ENCODE assay signal across 1 cellular context in genomic region chr14:50311974-50312733, GRCh38.
TF ChIP-seq lines count a peak whose summit lies in the region.

Gene DMAC2L (plus strand): TSS chr14:50312324. CDS start chr14:50321488, 9,164 bp downstream.
Gene L2HGDH (minus strand): TSS chr14:50312229. CDS start chr14:50312150, 79 bp downstream.

TF ChIP-seq in HepG2, 621 proteins besides CTCF, POLR2A, EP300 and RAD21 (continued from another document and continues in another):
- TF ChIP-seq HNRNPUL1 (IDR thresholded peaks at IDR 0.05; ENCODE audit: low read depth, low read length) = 0 out of 2 replicates have a peak, but pooled peaks have one; percentile 67
- TF ChIP-seq HNF4G (IDR thresholded peaks at IDR 0.05; ENCODE audit: borderline replicate concordance, low read depth, low read length) = no peak
- TF ChIP-seq HNF4G (CRISPR knock-in tag; IDR thresholded peaks at IDR 0.05; ENCODE audit: borderline replicate concordance, low read depth) = no peak; the same call in 1 of the 2 replicates
- TF ChIP-seq ZNF720 (CRISPR knock-in tag; IDR thresholded peaks at IDR 0.05) = no peak
- no peak; the same call in 1 of the 2 replicates for TF ChIP-seq MNT (IDR thresholded peaks at IDR 0.05)
- TF ChIP-seq ZBTB7A (CRISPR knock-in tag; IDR thresholded peaks at IDR 0.05) = peak; percentile 73
- TF ChIP-seq DPF2 (CRISPR knock-in tag; IDR thresholded peaks at IDR 0.05; ENCODE audit: borderline replicate concordance, low read depth) = no peak
- TF ChIP-seq ZNF101 (CRISPR knock-in tag; IDR thresholded peaks at IDR 0.05; ENCODE audit: borderline replicate concordance, low read depth) = peak; percentile 94; the same call in 1 of the 2 replicates
- peak; percentile 69; the same call in 1 of the 2 replicates for TF ChIP-seq ZNF30 (CRISPR knock-in tag; IDR thresholded peaks at IDR 0.05)
- peak; percentile 89 for TF ChIP-seq POGZ (CRISPR knock-in tag; IDR thresholded peaks at IDR 0.05)
- no peak; the same call in 1 of the 2 replicates for TF ChIP-seq MXD4 (CRISPR knock-in tag; IDR thresholded peaks at IDR 0.05)
- peak; percentile 48 for TF ChIP-seq FOXA3 (CRISPR knock-in tag; IDR thresholded peaks at IDR 0.05)
- peak; percentile 89 for TF ChIP-seq KAT8 (CRISPR knock-in tag; IDR thresholded peaks at IDR 0.05)
- TF ChIP-seq ZNF574 (CRISPR knock-in tag; IDR thresholded peaks at IDR 0.05) = peak; percentile 96
- TF ChIP-seq ZSCAN21 (CRISPR knock-in tag; IDR thresholded peaks at IDR 0.05; ENCODE audit: borderline replicate concordance) = peak; percentile 83; the same call in 1 of the 2 replicates
- no peak for TF ChIP-seq ZKSCAN1 (IDR thresholded peaks at IDR 0.05; ENCODE audit: low read length)
- TF ChIP-seq SRSF4 (IDR thresholded peaks at IDR 0.05; ENCODE audit: low read depth, low read length, poor library complexity, severe bottlenecking) = no peak
- no peak for TF ChIP-seq ZUFSP (CRISPR knock-in tag; IDR thresholded peaks at IDR 0.05; ENCODE audit: borderline replicate concordance)
- no peak for TF ChIP-seq ZNF367 (CRISPR knock-in tag; IDR thresholded peaks at IDR 0.05; ENCODE audit: borderline replicate concordance)
- peak; percentile 99 for TF ChIP-seq DZIP1 (CRISPR knock-in tag; IDR thresholded peaks at IDR 0.05)
- TF ChIP-seq RARG (CRISPR knock-in tag; IDR thresholded peaks at IDR 0.05; ENCODE audit: low read depth) = peak; percentile 69; the same call in 1 of the 2 replicates
- TF ChIP-seq ARNT (IDR thresholded peaks at IDR 0.05) = no peak
- TF ChIP-seq BCL6 (CRISPR knock-in tag; IDR thresholded peaks at IDR 0.05) = no peak
- no peak for TF ChIP-seq ZNF326 (CRISPR knock-in tag; IDR thresholded peaks at IDR 0.05; ENCODE audit: borderline replicate concordance)
- 0 out of 2 replicates have a peak, but pooled peaks have one; percentile 81 for TF ChIP-seq ZNF34 (CRISPR knock-in tag; IDR thresholded peaks at IDR 0.05; ENCODE audit: borderline replicate concordance)
- no peak for TF ChIP-seq HMGA1 (CRISPR knock-in tag; conservative IDR thresholded peaks at IDR 0.05)
- TF ChIP-seq ELF4 (CRISPR knock-in tag; IDR thresholded peaks at IDR 0.05; ENCODE audit: borderline replicate concordance) = no peak
- no peak for TF ChIP-seq GZF1 (CRISPR knock-in tag; IDR thresholded peaks at IDR 0.05)
- peak; percentile 58; the same call in 1 of the 2 replicates for TF ChIP-seq IRX3 (CRISPR knock-in tag; IDR thresholded peaks at IDR 0.05; ENCODE audit: borderline replicate concordance, low read depth)
- TF ChIP-seq SUZ12 (IDR thresholded peaks at IDR 0.05; ENCODE audit: low read depth, low read length) = no peak
- no peak for TF ChIP-seq GPBP1L1 (CRISPR knock-in tag; IDR thresholded peaks at IDR 0.05)
- TF ChIP-seq ARID4A (CRISPR knock-in tag; IDR thresholded peaks at IDR 0.05; ENCODE audit: borderline replicate concordance) = peak; percentile 87
- peak; percentile 12; the same call in 1 of the 2 replicates for TF ChIP-seq SOX5 (CRISPR knock-in tag; IDR thresholded peaks at IDR 0.05; ENCODE audit: borderline replicate concordance)
- peak; percentile 81; the same call in 1 of the 2 replicates for TF ChIP-seq ZFP36L1 (CRISPR knock-in tag; IDR thresholded peaks at IDR 0.05)
- TF ChIP-seq HIC2 (CRISPR knock-in tag; IDR thresholded peaks at IDR 0.05; ENCODE audit: low read depth) = peak; percentile 69
- no peak for TF ChIP-seq FOSL1 (CRISPR knock-in tag; IDR thresholded peaks at IDR 0.05; ENCODE audit: borderline replicate concordance)
- TF ChIP-seq SAP130 (CRISPR knock-in tag; IDR thresholded peaks at IDR 0.05; ENCODE audit: low read depth) = peak; percentile 87
- TF ChIP-seq ZNF703 (CRISPR knock-in tag; IDR thresholded peaks at IDR 0.05; ENCODE audit: borderline replicate concordance) = peak; percentile 78; the same call in 1 of the 2 replicates
- TF ChIP-seq ZSCAN31 (CRISPR knock-in tag; IDR thresholded peaks at IDR 0.05; ENCODE audit: low read depth) = peak; percentile 87; the same call in 1 of the 2 replicates
- peak; percentile 72; the same call in 1 of the 2 replicates for TF ChIP-seq THAP9 (CRISPR knock-in tag; IDR thresholded peaks at IDR 0.05; ENCODE audit: borderline replicate concordance)
- TF ChIP-seq SATB2 (CRISPR knock-in tag; IDR thresholded peaks at IDR 0.05) = peak; percentile 77; the same call in 1 of the 2 replicates
- TF ChIP-seq ISL2 (CRISPR knock-in tag; IDR thresholded peaks at IDR 0.05) = no peak
- TF ChIP-seq PLRG1 (conservative IDR thresholded peaks at IDR 0.05) = no peak
- 0 out of 2 replicates have a peak, but pooled peaks have one; percentile 61 for TF ChIP-seq ZNF234 (CRISPR knock-in tag; conservative IDR thresholded peaks at IDR 0.05)
